9 cellular contexts compared by ENCODE assay signal in genomic region chr19:49074869-49075268, GRCh38. TPM values are rescaled to one million over a fixed set of nuclear protein-coding genes. Genes with fewer than 3 reads are reported as not detected.
DNase-seq lines count a peak whose midpoint lies in the region; ATAC-seq and TF ChIP-seq lines count a peak whose summit lies in the region.
"Not testable (repeated sequence)": the region's sequence is repeated elsewhere in the genome, so short reads cannot be mapped to it uniquely, and the experiment has no call there.
"Had no signal": no experiment of that assay in that cellular context is flagged by ENCODE, and none has a peak within 500 bp of the region (broad histone marks: within the 10 kb centered on the region; RNA-seq: fewer than 3 reads in every experiment).

No MANE protein-coding gene starts in this region.

- H3K9me3 Mint-ChIP-seq in activated naive CD4-positive, alpha-beta T cell treated with anti-CD3 and anti-CD28 coated beads for 36 hours: not testable (repeated sequence)

- not testable (repeated sequence) for H3K4me1 ChIP-seq in A673 (ENCODE audit: insufficient read depth, low read length, poor library complexity, severe bottlenecking); Panc1 (ENCODE audit: control insufficient read depth, insufficient read depth, low read length); psoas muscle
- H3K4me1 ChIP-seq in esophagus muscularis mucosa: peaks cover 5 to 20% (median 9%) of the 10 kb centered on the region in 4 donors

- WGBS in esophagus muscularis mucosa: 21% methylated on average over 8 of the region's 9 CpGs
- WGBS in psoas muscle, 3 donors: 10 to 15% (median 11%) methylated on average over 7 to 9 of the region's 9 CpGs

- not testable (repeated sequence) for BruUV-seq in A673 (replicated peaks; lab: Mats Ljungman, UMichigan); Panc1 (replicated peaks; lab: Mats Ljungman, UMichigan)

- not testable (repeated sequence) for H3K4me1 Mint-ChIP-seq in activated naive CD4-positive, alpha-beta T cell treated with anti-CD3 and anti-CD28 coated beads for 36 hours (ENCODE audit: low read depth)

- not testable (repeated sequence) for H3K27ac Mint-ChIP-seq in activated naive CD4-positive, alpha-beta T cell treated with anti-CD3 and anti-CD28 coated beads for 36 hours

- H3K27me3 ChIP-seq in A673 (replicated peaks; ENCODE audit: insufficient read depth, low read depth, low read length, poor library complexity): peaks cover 24% of the 10 kb centered on the region
- H3K27me3 ChIP-seq in Panc1 (ENCODE audit: control insufficient read depth, insufficient read depth, low read length); psoas muscle (ENCODE audit: insufficient read depth in 3 of 3, low read length in 2 of 3): not testable (repeated sequence)
- H3K27me3 ChIP-seq in esophagus muscularis mucosa: peaks cover 7 to 47% (median 37%) of the 10 kb centered on the region in 4 donors

- DNase-seq in A673 (ENCODE audit: low spot score) (peak; percentile 49), MV-4-11 (lab: John Stamatoyannopoulos, UW) (peak; percentile 34), kidney tubule cell (ENCODE audit: low spot score) (peak; percentile 65), psoas muscle (peak; percentile 74 to 90)
- DNase-seq in GM10266 (ENCODE audit: extremely low spot score); Panc1 (ENCODE audit: low read depth, low spot score); esophagus muscularis mucosa (ENCODE audit: extremely low spot score): not testable (repeated sequence)
- peak; percentile 48 for DNase-seq in activated naive CD4-positive, alpha-beta T cell treated with anti-CD3 and anti-CD28 coated beads for 36 hours

- not testable (repeated sequence) for TF ChIP-seq EP300 in esophagus muscularis mucosa (IDR thresholded peaks at IDR 0.05)

- not testable (repeated sequence) for H3K9me3 ChIP-seq in A673 (ENCODE audit: low read depth, low read length, poor library complexity, severe bottlenecking); Panc1 (ENCODE audit: control insufficient read depth, insufficient read depth, low read depth, low read length); esophagus muscularis mucosa; psoas muscle

- peaks cover 36% of the 10 kb centered on the region for H3K27me3 Mint-ChIP-seq in activated naive CD4-positive, alpha-beta T cell treated with anti-CD3 and anti-CD28 coated beads for 36 hours (ENCODE audit: low read depth)

- intact Hi-C loops in A673 (cut with micrococcal nuclease; ENCODE audit: unreplicated experiment); Panc1 (cut with micrococcal nuclease; ENCODE audit: unreplicated experiment); esophagus muscularis mucosa (cut with DNase I): not testable (repeated sequence)
- intact Hi-C loops in activated naive CD4-positive, alpha-beta T cell treated with anti-CD3 and anti-CD28 coated beads for 36 hours (cut with micrococcal nuclease): loop anchor here (1.0 to 10.0 kb wide), 3 partner anchors 70 to 150 kb away; no protein-coding TSS in a partner anchor
- intact Hi-C loops in psoas muscle (cut with DNase I): loop anchor here in 1 of 2 donors (5.0 kb wide), 1 partner anchor 83 kb away; the partner anchor contains the start of genes GYS1 and RUVBL2

- not testable (repeated sequence) for H3K4me3 ChIP-seq in A673 (ENCODE audit: low read depth, low read length, poor library complexity, severe bottlenecking); Panc1 (ENCODE audit: low read depth in 2 of 2, low read length in 2 of 2); esophagus muscularis mucosa; psoas muscle

- not testable (repeated sequence) for H3K27ac ChIP-seq in A673 (ENCODE audit: low read depth, low read length, poor library complexity, severe bottlenecking); Panc1 (ENCODE audit: low read length); esophagus muscularis mucosa (replicated peaks in 1 of 4)
- peak overlapping the region; percentile 77 for H3K27ac ChIP-seq in psoas muscle

- not testable (repeated sequence) for TF ChIP-seq POLR2A in esophagus muscularis mucosa (IDR thresholded peaks at IDR 0.05; ENCODE audit: low read depth)

- CTCF ChIA-PET in A673 (lab: Charles Lee): interaction anchor here (1.1 to 1.3 kb wide), 3 partner anchors 23 to 150 kb away, joined by 3 to 4 read pairs (median 4); no protein-coding TSS in a partner anchor
- CTCF ChIA-PET in Panc1 (lab: Charles Lee): interaction anchor here (0.7 kb wide), 1 partner anchor 72 kb away, joined by 3 read pairs; no protein-coding TSS in a partner anchor
- CTCF ChIA-PET in activated naive CD4-positive, alpha-beta T cell treated with anti-CD3 and anti-CD28 coated beads for 36 hours (lab: Charles Lee): interaction anchor here (0.6 to 1.6 kb wide), 5 partner anchors 17 to 222 kb away, joined by 3 to 5 read pairs (median 4); partner anchors contain the start of gene CGB7

- not testable (repeated sequence) for H3K36me3 Mint-ChIP-seq in activated naive CD4-positive, alpha-beta T cell treated with anti-CD3 and anti-CD28 coated beads for 36 hours (ENCODE audit: low read depth)

- not testable (repeated sequence) for H3K4me3 Mint-ChIP-seq in activated naive CD4-positive, alpha-beta T cell treated with anti-CD3 and anti-CD28 coated beads for 36 hours

- POLR2A ChIA-PET in A673 (lab: Charles Lee; ENCODE audit: low non-redundant PET); Panc1 (lab: Charles Lee): not testable (repeated sequence)

- H3K36me3 ChIP-seq in A673 (ENCODE audit: insufficient read depth, low read length, poor library complexity, severe bottlenecking); Panc1 (ENCODE audit: control insufficient read depth, insufficient read depth, low read length); esophagus muscularis mucosa; psoas muscle (ENCODE audit: insufficient read depth in 1 of 2, low read depth in 1 of 2): not testable (repeated sequence)

- ATAC-seq in Panc1: not testable (repeated sequence)
- ATAC-seq in psoas muscle: peak; percentile 26 to 64 (median 32)

- in situ Hi-C loops in Panc1 (cut with HindIII; ENCODE audit: low pct_unique_long_range_greater_than_20kb, low sequenced_read_pairs): not testable (repeated sequence)

- peak; percentile 56 for TF ChIP-seq CTCF in A673 (conservative IDR thresholded peaks at IDR 0.05; ENCODE audit: low read depth, low read length)
- peak; percentile 64 for TF ChIP-seq CTCF in GM10266 (IDR thresholded peaks at IDR 0.05; ENCODE audit: control insufficient read depth, insufficient read depth, low read depth, missing control alignments)
- peak; percentile 82 for TF ChIP-seq CTCF in Panc1 (IDR thresholded peaks at IDR 0.05)
- TF ChIP-seq CTCF in esophagus muscularis mucosa (IDR thresholded peaks at IDR 0.05): peak; percentile 57 to 86 (median 72)
- peak; percentile 72 for TF ChIP-seq CTCF in psoas muscle (IDR thresholded peaks at IDR 0.05)

RNA-seq across cellular contexts. Expression of gene KCNA7, which starts 2.4 kb away (rescaled TPM):
- total RNA-seq in A673 (2021): not detected in 2 replicates
- total RNA-seq in Panc1 (2021; ENCODE audit: unreplicated experiment): 0.03 TPM
- polyA plus RNA-seq in Panc1 (2012; ENCODE audit: insufficient read length): 0.13 TPM
- not detected for total RNA-seq in activated naive CD4-positive, alpha-beta T cell treated with anti-CD3 and anti-CD28 coated beads for 36 hours
- total RNA-seq in esophagus muscularis mucosa: not detected
- total RNA-seq in psoas muscle: 10 to 100 TPM in 3 of 4 donors, 1 to 10 TPM in 1; 9.7 to 21.4 (median 17.2) TPM
- polyA plus RNA-seq in psoas muscle: 10 to 100 TPM; 12.6 to 23.9 (median 17.0) TPM
- total RNA-seq: natural killer cell treated with Interleukin-12 subunit alpha and Interleukin-12 subunit beta and Interleukin-15 and Interleukin-18, amount 100 ng/mL, for 72 hours had no signal

RNA-seq across cellular contexts. Expression of gene NTF4, which starts 10.3 kb away (rescaled TPM):
- total RNA-seq in A673 (2021) (not detected in 2 replicates), Panc1 (2021; ENCODE audit: unreplicated experiment) (0.39 TPM), esophagus muscularis mucosa (not detected), psoas muscle (1 to 10 TPM; 1.8 to 6.9 (median 5.1) TPM)
- 0.70 TPM for polyA plus RNA-seq in Panc1 (2012; ENCODE audit: insufficient read length)
- total RNA-seq in activated naive CD4-positive, alpha-beta T cell treated with anti-CD3 and anti-CD28 coated beads for 36 hours: not detected
- 1 to 10 TPM; 5.6 to 7.4 (median 6.4) TPM for polyA plus RNA-seq in psoas muscle
- total RNA-seq: natural killer cell treated with Interleukin-12 subunit alpha and Interleukin-12 subunit beta and Interleukin-15 and Interleukin-18, amount 100 ng/mL, for 72 hours had no signal

RNA-seq across cellular contexts. Expression of gene SNRNP70, which starts 10.4 kb away (rescaled TPM):
- 291 and 295 TPM in 2 replicates for total RNA-seq in A673 (2021)
- 180 TPM for total RNA-seq in Panc1 (2021; ENCODE audit: unreplicated experiment)
- polyA plus RNA-seq in Panc1 (2012; ENCODE audit: insufficient read length): 291 TPM
- 100 to 1,000 TPM; 163 to 166 TPM for total RNA-seq in activated naive CD4-positive, alpha-beta T cell treated with anti-CD3 and anti-CD28 coated beads for 36 hours
- 100 to 1,000 TPM; 101 to 209 (median 145) TPM for total RNA-seq in esophagus muscularis mucosa
- total RNA-seq in psoas muscle: 100 to 1,000 TPM in 3 of 4 donors, 10 to 100 TPM in 1; 89.1 to 133 (median 111) TPM
- 100 to 1,000 TPM in 1 of 3 donors, 10 to 100 TPM in 2; 83.2 to 123 (median 85.3) TPM for polyA plus RNA-seq in psoas muscle

RNA-seq across cellular contexts. Expression of gene CGB7, which starts 17.3 kb away (rescaled TPM):
- total RNA-seq in A673 (2021) (not detected in 2 replicates), Panc1 (2021; ENCODE audit: unreplicated experiment) (0.95 TPM), esophagus muscularis mucosa (not detected), psoas muscle (under 1 TPM; 0.20 to 0.46 (median 0.41) TPM)
- polyA plus RNA-seq in Panc1 (2012; ENCODE audit: insufficient read length): 2.1 TPM
- total RNA-seq in activated naive CD4-positive, alpha-beta T cell treated with anti-CD3 and anti-CD28 coated beads for 36 hours: not detected
- polyA plus RNA-seq in psoas muscle: 1 to 10 TPM in 1 of 3 donors, under 1 TPM in 2; 0.52 to 1.1 (median 0.56) TPM
- total RNA-seq: natural killer cell treated with Interleukin-12 subunit alpha and Interleukin-12 subunit beta and Interleukin-15 and Interleukin-18, amount 100 ng/mL, for 72 hours had no signal

RNA-seq across cellular contexts. Expression of gene CGB8, which starts 26.0 kb away (rescaled TPM):
- total RNA-seq in A673 (2021): not detected in 2 replicates
- total RNA-seq in Panc1 (2021; ENCODE audit: unreplicated experiment): not detected
- not detected for polyA plus RNA-seq in Panc1 (2012; ENCODE audit: insufficient read length)
- not detected for total RNA-seq in activated naive CD4-positive, alpha-beta T cell treated with anti-CD3 and anti-CD28 coated beads for 36 hours
- not detected for total RNA-seq in esophagus muscularis mucosa
- total RNA-seq in psoas muscle: not detected
- polyA plus RNA-seq in psoas muscle: not detected
- total RNA-seq: natural killer cell treated with Interleukin-12 subunit alpha and Interleukin-12 subunit beta and Interleukin-15 and Interleukin-18, amount 100 ng/mL, for 72 hours had no signal

Comparison
In these comparisons a context has a peak if more than half of its experiments do, and no peak if none do; other contexts are left out.
1. RNA of gene KCNA7, which starts 2.4 kb away (total RNA-seq): 9.7 to 21.4 TPM in psoas muscle; 0.03 TPM in Panc1 (single experiment), not detected in A673, not detected in activated naive CD4-positive, alpha-beta T cell treated with anti-CD3 and anti-CD28 coated beads for 36 hours and not detected in esophagus muscularis mucosa; every median in the first group is over 10 times any median in the second.
2. Peak in every context shown above with its lines, with median percentiles within 50 percentile points of each other: CTCF ChIP-seq.